8 cellular contexts compared by ENCODE assay signal in the genomic region with DNA sequence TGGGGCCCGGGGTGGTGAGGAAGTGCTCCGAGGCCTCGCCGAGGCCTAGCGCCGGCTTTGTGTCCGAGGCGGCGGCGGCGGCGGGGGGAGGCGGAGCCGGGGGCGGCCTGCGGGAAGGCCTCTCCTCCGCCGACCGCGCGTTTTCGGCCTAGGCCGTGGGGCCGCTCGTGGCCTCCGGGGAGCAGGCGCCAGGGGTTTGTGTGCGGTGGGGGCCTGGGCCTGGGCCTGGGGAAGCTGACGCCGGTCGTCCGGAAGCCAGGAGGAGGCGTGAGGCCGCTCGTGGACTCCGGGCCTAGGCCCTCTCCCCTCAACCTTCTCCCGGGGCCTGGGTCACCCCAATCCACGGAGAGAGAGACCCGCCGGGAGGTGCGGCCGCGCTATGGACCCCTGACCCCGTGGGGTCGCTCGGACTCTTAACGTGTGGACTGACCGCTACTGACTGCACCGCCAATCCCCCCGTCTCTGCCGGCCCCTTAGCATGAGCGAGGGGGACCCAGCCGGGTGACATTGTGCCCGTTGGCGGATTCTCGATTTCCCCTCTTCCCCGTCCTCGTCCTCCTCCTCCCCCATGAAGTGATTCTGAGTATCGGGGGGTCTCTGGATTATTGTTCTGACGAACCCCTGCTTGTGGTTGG. TPM values are rescaled to one million over a fixed set of nuclear protein-coding genes. Genes with fewer than 3 reads are reported as not detected.
A peak's percentile ranks its signal among the peaks of the same experiment; 100 is the strongest.
DNase-seq lines count a peak whose midpoint lies in the region; ATAC-seq, FAIRE-seq and TF ChIP-seq lines count a peak whose summit lies in the region.

No MANE protein-coding gene starts in this region.

- DNase-seq in NK-92 treated with Interleukin-12 subunit alpha and Interleukin-12 subunit beta, amount 100 ng/mL, for 24 hours (lab: John Stamatoyannopoulos, UW): peak; percentile 65
- DNase-seq in NK-92 (lab: John Stamatoyannopoulos, UW; ENCODE audit: unreplicated experiment) (no peak), T-helper 17 cell (peak; percentile 46 to 48 (median 47)), bronchial epithelial cell (ENCODE audit: low read depth) (no peak), left lung (peak; percentile 66 to 93), G401 (ENCODE audit: low spot score) (no peak)
- peak; percentile 57 for DNase-seq in stimulated activated CD4-positive, alpha-beta T cell treated with anti-CD3 and anti-CD28 coated beads, Interleukin-4, amount 100 ng/mL, for 24 hours

- H3K36me3 ChIP-seq in bronchial epithelial cell (ENCODE audit: control insufficient read depth, insufficient read depth, low read length) (no peaks in the 10 kb centered on the region), left lung (no peaks in the 10 kb centered on the region)

- peak overlapping the region; percentile 98 for H3K27ac Mint-ChIP-seq in T-helper 17 cell

- H3K27ac ChIP-seq in left lung: peak overlapping the region; percentile 100

- intact Hi-C loops in left lung (cut with DNase I): no loop called here

- FAIRE-seq in bronchial epithelial cell (lab: Jason Lieb, UNC): no peak

- peak overlapping the region; percentile 99 for H3K4me3 Mint-ChIP-seq in T-helper 17 cell

- peak; percentile 46 for ATAC-seq in HG03135 (IDR thresholded peaks at IDR 0.05; ENCODE audit: unreplicated experiment)
- peak; percentile 26 for ATAC-seq in T-helper 17 cell
- ATAC-seq in left lung: peak; percentile 76

- H3K36me3 Mint-ChIP-seq in T-helper 17 cell (ENCODE audit: low read depth): peaks cover 6% of the 10 kb centered on the region

- H3K4me1 Mint-ChIP-seq in T-helper 17 cell: peaks cover 30% of the 10 kb centered on the region

- H3K9me3 ChIP-seq in T-helper 17 cell (ENCODE audit: control insufficient read depth, low read length, poor library complexity, severe bottlenecking) (no peaks in the 10 kb centered on the region), left lung (no peaks in the 10 kb centered on the region)

- no peaks in the 10 kb centered on the region for H3K27me3 ChIP-seq in bronchial epithelial cell (ENCODE audit: control insufficient read depth, insufficient read depth, low read length)
- H3K27me3 ChIP-seq in left lung: no peaks in the 10 kb centered on the region

- TF ChIP-seq CTCF in bronchial epithelial cell (IDR thresholded peaks at IDR 0.05; ENCODE audit: insufficient read depth, low read length, severe bottlenecking) (no peak), left lung (IDR thresholded peaks at IDR 0.05) (no peak)

- peaks cover 19 to 49% of the 10 kb centered on the region in 2 donors for H3K4me1 ChIP-seq in left lung

- peak overlapping the region; percentile 96 for H3K4me3 ChIP-seq in bronchial epithelial cell (ENCODE audit: low read depth, low read length)
- peak overlapping the region; percentile 92 to 93 for H3K4me3 ChIP-seq in left lung

- H3K27me3 Mint-ChIP-seq in T-helper 17 cell: no peaks in the 10 kb centered on the region

- in situ Hi-C loops in G401 (cut with HindIII; ENCODE audit: low sequenced_read_pairs): loop anchor here (5.0 kb wide), 1 partner anchor 62 kb away; no protein-coding TSS in a partner anchor

RNA-seq across cellular contexts. Expression of gene RBBP6, which starts 0.6 kb away (rescaled TPM):
- total RNA-seq in T-helper 17 cell (100 to 1,000 TPM; 122 to 153 TPM), bronchial epithelial cell (11.1 and 13.6 TPM in 2 replicates), left lung (10 to 100 TPM; 39.1 to 39.7 TPM)
- total RNA-seq in G401 (2014; rRNA removed; shearing (Covaris generic)): 9.0 and 26.5 TPM in 2 replicates

Comparison
In these comparisons a context has a peak if more than half of its experiments do, and no peak if none do; other contexts are left out.
1. DNase-seq: peak in NK-92 treated with Interleukin-12 subunit alpha and Interleukin-12 subunit beta, amount 100 ng/mL, for 24 hours (single experiment), T-helper 17 cell (3 of 3), left lung (2 of 2) and stimulated activated CD4-positive, alpha-beta T cell treated with anti-CD3 and anti-CD28 coated beads, Interleukin-4, amount 100 ng/mL, for 24 hours (single experiment); none in NK-92 (single experiment), bronchial epithelial cell (single experiment) and G401 (single experiment).
2. ATAC-seq: peak in every context shown above with its lines; median percentile 76 in left lung; 46 in HG03135; 26 in T-helper 17 cell.